ENCODE assay signal across 6 cellular contexts in genomic region chr19:41939209-41939608, GRCh38. TPM values are rescaled to one million over a fixed set of nuclear protein-coding genes. Genes with fewer than 3 reads are reported as not detected.
"Had no signal": no experiment of that assay in that cellular context is flagged by ENCODE, and none has a peak within 500 bp of the region (broad histone marks: within the 10 kb centered on the region; RNA-seq: fewer than 3 reads in every experiment).

No MANE protein-coding gene starts in this region.

RNA-seq across cellular contexts. Expression of gene ERFL, which starts 11.0 kb away (rescaled TPM):
- total RNA-seq: adrenal gland, body of pancreas, cardiac septum, MCF 10A, SJSA1 had no signal

RNA-seq across cellular contexts. Expression of gene ATP1A3, which starts 54.8 kb away (rescaled TPM):
- total RNA-seq: breast epithelium, MCF 10A, SJSA1 had no signal
